ENCODE assay signal across 18 cellular contexts in the genomic region with DNA sequence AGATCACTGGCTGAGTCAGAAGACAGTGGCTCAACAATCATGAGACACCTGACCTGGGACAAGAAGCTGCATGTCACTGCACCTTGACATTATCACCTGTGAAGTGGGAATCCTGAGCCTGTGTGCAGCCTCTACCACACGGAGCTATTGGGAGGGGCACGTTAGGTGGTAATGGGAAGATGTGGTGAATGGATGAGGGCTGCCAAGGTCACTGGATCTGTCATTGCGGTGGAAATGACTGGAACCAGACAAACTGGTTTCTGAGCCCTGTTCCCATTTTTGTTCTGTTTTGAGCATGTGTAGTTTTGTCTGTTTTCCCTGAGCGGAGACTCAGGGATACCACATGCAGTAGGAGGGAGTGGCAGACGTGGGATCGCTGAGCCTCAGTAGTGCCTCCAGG.
DNase-seq lines count a peak whose midpoint lies in the region; ATAC-seq and TF ChIP-seq lines count a peak whose summit lies in the region.
"Had no signal": no experiment of that assay in that cellular context is flagged by ENCODE, and none has a peak within 500 bp of the region (broad histone marks: within the 10 kb centered on the region; RNA-seq: fewer than 3 reads in every experiment).

No MANE protein-coding gene starts in this region.

- DNase-seq in DMS79 (lab: John Stamatoyannopoulos, UW) = peak; percentile 31
- peak; percentile 9 for DNase-seq in NCI-H526 treated with DMSO at 0.1 percent for 48 hours (lab: John Stamatoyannopoulos, UW)
- peak; percentile 26 for DNase-seq in endodermal cell
- DNase-seq in caudate nucleus (lab: John Stamatoyannopoulos, UW) = no peak
- no peak for DNase-seq in BE2C
- DNase-seq: activated CD4-positive, alpha-beta T cell treated with anti-CD3 and anti-CD28 coated beads for 1 hour; activated CD8-positive, alpha-beta memory T cell treated with anti-CD3 and anti-CD28 coated beads, Interleukin-2, amount 50 U/mL, for 48 hours; activated gamma-delta T cell treated with Interleukin-2 at 50 U/mL for 16 hours; IMR-90; NCI-H1048; NCI-H2171; Right ventricle myocardium superior had no signal

- H3K27ac ChIP-seq in endodermal cell (ENCODE audit: low read depth, low read length) = no peak overlapping the region
- peak overlapping the region; percentile 96 for H3K27ac ChIP-seq in parathyroid adenoma
- no peak overlapping the region for H3K27ac ChIP-seq in caudate nucleus (ENCODE audit: low read depth, low read length)

- peak overlapping the region; percentile 3 for H3K4me2 ChIP-seq in parathyroid adenoma (ENCODE audit: low read length)

- H2AFZ ChIP-seq in parathyroid adenoma = peak overlapping the region; percentile 55

- no peak overlapping the region for H3K4me3 Mint-ChIP-seq in endodermal cell
- H3K4me3 Mint-ChIP-seq: natural killer cell treated with Interleukin-12 subunit alpha and Interleukin-12 subunit beta and Interleukin-15 and Interleukin-18, amount 100 ng/mL, for 72 hours; stimulated activated naive CD8-positive, alpha-beta T cell treated with anti-CD3 and anti-CD28 coated beads, Interleukin-15, Interleukin-2, amounts not matched to agents 100 ng/mL and 50 ng/mL, for 24 hours; T-helper 2 cell treated with Interferon-gamma antibody and Interleukin-4, amounts not matched to agents 5 μg/mL and 100 μg/mL, for 36 hours had no signal

- no peaks in the 10 kb centered on the region for H3K36me3 ChIP-seq in endodermal cell (ENCODE audit: control insufficient read depth, insufficient read depth, low read length)
- no peaks in the 10 kb centered on the region for H3K36me3 ChIP-seq in parathyroid adenoma (ENCODE audit: control insufficient read depth, insufficient read depth, low read length)
- no peaks in the 10 kb centered on the region for H3K36me3 ChIP-seq in BE2C

- no peak overlapping the region for H3K27ac Mint-ChIP-seq in endodermal cell
- H3K27ac Mint-ChIP-seq: natural killer cell treated with Interleukin-12 subunit alpha and Interleukin-12 subunit beta and Interleukin-15 and Interleukin-18, amount 100 ng/mL, for 72 hours; stimulated activated naive CD8-positive, alpha-beta T cell treated with anti-CD3 and anti-CD28 coated beads, Interleukin-15, Interleukin-2, amounts not matched to agents 100 ng/mL and 50 ng/mL, for 24 hours; T-helper 2 cell treated with Interferon-gamma antibody and Interleukin-4, amounts not matched to agents 5 μg/mL and 100 μg/mL, for 36 hours had no signal

- peaks cover 18% of the 10 kb centered on the region for H3K4me1 Mint-ChIP-seq in endodermal cell

- H3K4me3 ChIP-seq in endodermal cell (ENCODE audit: low read length) (no peak overlapping the region), parathyroid adenoma (ENCODE audit: low read depth, low read length) (no peak overlapping the region), BE2C (ENCODE audit: low read depth, low read length) (no peak overlapping the region)

- H3K9me3 ChIP-seq in endodermal cell (ENCODE audit: control insufficient read depth, low read length) = no peaks in the 10 kb centered on the region
- H3K9me3 ChIP-seq in parathyroid adenoma (ENCODE audit: control insufficient read depth, low read length) = no peaks in the 10 kb centered on the region
- 0 out of 2 replicates have a peak, but pooled peaks cover 3% of the 10 kb centered on the region for H3K9me3 ChIP-seq in BE2C

- no peaks in the 10 kb centered on the region for H3K27me3 ChIP-seq in endodermal cell (ENCODE audit: control insufficient read depth, insufficient read depth, low read length, poor library complexity, severe bottlenecking)
- H3K27me3 ChIP-seq in parathyroid adenoma (ENCODE audit: control insufficient read depth, insufficient read depth, low read length) = no peaks in the 10 kb centered on the region
- no peaks in the 10 kb centered on the region for H3K27me3 ChIP-seq in BE2C

- H3K27me3 Mint-ChIP-seq in endodermal cell (ENCODE audit: insufficient read depth) = peaks cover 7% of the 10 kb centered on the region

- no peak overlapping the region for H3K9ac ChIP-seq in endodermal cell (ENCODE audit: extremely low read depth, low read length, poor library complexity, severe bottlenecking)
- no peak overlapping the region for H3K9ac ChIP-seq in parathyroid adenoma

- 93 to 97% methylated on average over 5 to 6 of the region's 6 CpGs for WGBS in endodermal cell (ENCODE audit: insufficient coverage in 1 of 2, insufficient read length in 1 of 2), 2 experiments

- no peaks in the 10 kb centered on the region for H3K36me3 Mint-ChIP-seq in endodermal cell (ENCODE audit: low read depth)
- H3K36me3 Mint-ChIP-seq: natural killer cell treated with Interleukin-12 subunit alpha and Interleukin-12 subunit beta and Interleukin-15 and Interleukin-18, amount 100 ng/mL, for 72 hours had no signal

- peaks cover 11% of the 10 kb centered on the region for H3K4me1 ChIP-seq in endodermal cell (ENCODE audit: control insufficient read depth, insufficient read depth, low read length)
- peaks cover 65% of the 10 kb centered on the region for H3K4me1 ChIP-seq in parathyroid adenoma
- no peaks in the 10 kb centered on the region for H3K4me1 ChIP-seq in BE2C

- H3K9me3 Mint-ChIP-seq in endodermal cell = no peaks in the 10 kb centered on the region
- H3K9me3 Mint-ChIP-seq: natural killer cell treated with Interleukin-12 subunit alpha and Interleukin-12 subunit beta and Interleukin-15 and Interleukin-18, amount 100 ng/mL, for 72 hours; stimulated activated naive CD8-positive, alpha-beta T cell treated with anti-CD3 and anti-CD28 coated beads, Interleukin-15, Interleukin-2, amounts not matched to agents 100 ng/mL and 50 ng/mL, for 24 hours; T-helper 2 cell treated with Interferon-gamma antibody and Interleukin-4, amounts not matched to agents 5 μg/mL and 100 μg/mL, for 36 hours had no signal

- H3K79me2 ChIP-seq in parathyroid adenoma = no peaks in the 10 kb centered on the region

- ATAC-seq in HG02981 (IDR thresholded peaks at IDR 0.05; ENCODE audit: unreplicated experiment) (no peak), GM18868 (IDR thresholded peaks at IDR 0.05; ENCODE audit: unreplicated experiment) (no peak)
- ATAC-seq: natural killer cell treated with Interleukin-12 subunit alpha and Interleukin-12 subunit beta and Interleukin-15 and Interleukin-18, amount 100 ng/mL, for 72 hours had no signal

- TF ChIP-seq CTCF in endodermal cell (conservative IDR thresholded peaks at IDR 0.05) (no peak), parathyroid adenoma (IDR thresholded peaks at IDR 0.05) (no peak), BE2C (IDR thresholded peaks at IDR 0.05; ENCODE audit: low read depth, low read length) (no peak)

Comparison
In these comparisons a context has a peak if more than half of its experiments do, and no peak if none do; other contexts are left out.
1. DNase-seq: peak in DMS79 (single experiment), NCI-H526 treated with DMSO at 0.1 percent for 48 hours (single experiment) and endodermal cell (single experiment); none in caudate nucleus (0 of 61) and BE2C (single experiment).